Comparison of ENCODE assay signal across 15 cellular contexts in the genomic region with DNA sequence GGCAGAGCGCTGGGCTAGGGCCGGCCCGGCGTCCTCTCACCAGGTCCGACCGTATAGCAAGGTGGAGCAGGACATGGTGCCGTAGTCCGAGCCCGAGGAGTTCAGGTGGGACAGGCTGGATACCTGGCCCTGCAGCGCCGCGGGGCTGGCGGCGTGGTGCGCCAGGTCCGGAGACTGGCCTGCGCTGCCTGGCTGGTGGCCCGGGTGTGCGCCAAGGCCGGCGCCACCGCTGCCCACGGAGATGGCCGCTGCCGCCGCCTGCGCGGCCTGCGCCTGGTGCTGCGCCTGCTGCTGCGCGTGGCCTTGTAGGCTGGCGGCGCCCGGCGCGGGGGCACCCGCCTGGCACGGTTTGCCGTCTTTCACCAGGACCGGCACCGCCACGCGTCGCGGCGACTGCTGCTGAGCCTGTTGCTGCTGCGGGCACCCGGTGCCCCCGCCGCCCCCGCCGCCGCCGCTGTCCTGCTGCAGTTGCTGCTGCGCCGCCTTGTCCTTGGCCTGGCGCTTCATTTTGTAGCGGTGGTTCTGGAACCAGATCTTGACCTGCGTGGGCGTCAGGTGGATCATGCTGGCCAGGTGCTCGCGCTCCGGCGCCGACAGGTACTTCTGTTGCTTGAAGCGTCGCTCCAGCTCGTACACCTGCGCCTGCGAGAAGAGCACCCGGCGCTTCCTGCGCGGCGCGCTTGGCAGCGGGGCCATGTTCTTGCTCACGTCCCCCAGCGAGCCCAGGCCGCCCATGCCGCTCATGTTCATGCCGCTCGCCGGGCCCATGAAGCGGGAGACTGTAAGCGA. TPM values are rescaled to one million over a fixed set of nuclear protein-coding genes. Genes with fewer than 3 reads are reported as not detected.
DNase-seq lines count a peak whose midpoint lies in the region; ATAC-seq, FAIRE-seq and TF ChIP-seq lines count a peak whose summit lies in the region.
"Had no signal": no experiment of that assay in that cellular context is flagged by ENCODE, and none has a peak within 500 bp of the region (broad histone marks: within the 10 kb centered on the region; RNA-seq: fewer than 3 reads in every experiment).

No MANE protein-coding gene starts in this region.

- TF ChIP-seq POLR2A in GM12892 (IDR thresholded peaks at IDR 0.05; ENCODE audit: low read depth, low read length), result no peak

- ATAC-seq in HG03565 (IDR thresholded peaks at IDR 0.05; ENCODE audit: unreplicated experiment), result no peak
- ATAC-seq: foreskin keratinocyte; stimulated activated naive CD8-positive, alpha-beta T cell treated with anti-CD3 and anti-CD28 coated beads, Interleukin-15, amount 100 ng/mL, for 72 hours had no signal

- no peak overlapping the region for H3K9ac ChIP-seq in neural progenitor cell

- no peaks in the 10 kb centered on the region for H3K79me2 ChIP-seq in neural progenitor cell (ENCODE audit: low read depth)

- H3K36me3 Mint-ChIP-seq in neural progenitor cell, result no peaks in the 10 kb centered on the region

- no peak overlapping the region for H3K4me2 ChIP-seq in neural progenitor cell

- H3K9me3 Mint-ChIP-seq in neural progenitor cell, result peaks cover 4% of the 10 kb centered on the region

- no peaks in the 10 kb centered on the region for H3K9me3 ChIP-seq in neural progenitor cell (ENCODE audit: low read depth)

- no peak overlapping the region for H3K27ac Mint-ChIP-seq in neural progenitor cell

- in situ Hi-C loops in GM13977 (cut with MboI; ENCODE audit: low pct_unique_long_range_greater_than_20kb, low sequenced_read_pairs, unreplicated experiment), result loop anchor here (10.0 to 25.0 kb wide), 3 partner anchors 67 to 1070 kb away; partner anchors contain the start of genes FOXA1, NKX2-8 and TTC6

- no peak overlapping the region for H2AFZ ChIP-seq in neural progenitor cell (replicated peaks)

- peak overlapping the region; percentile 52 for H3K4me3 ChIP-seq in bronchial epithelial cell (ENCODE audit: low read depth, low read length)
- H3K4me3 ChIP-seq in neural progenitor cell, result no peak overlapping the region

- FAIRE-seq in bronchial epithelial cell (lab: Jason Lieb, UNC), result no peak
- no peak for FAIRE-seq in GM12892 (lab: Jason Lieb, UNC)
- FAIRE-seq: keratinocyte had no signal

- H4K20me1 ChIP-seq in neural progenitor cell (ENCODE audit: low read depth), result peaks cover 98% of the 10 kb centered on the region

- peaks cover 11% of the 10 kb centered on the region for H3K4me1 Mint-ChIP-seq in neural progenitor cell

- peak; percentile 46 for DNase-seq in D341Med (ENCODE audit: low spot score)
- DNase-seq in GM13977 (ENCODE audit: low spot score), result peak; percentile 35
- no peak for DNase-seq in bronchial epithelial cell (ENCODE audit: low read depth)
- peak; percentile 60 for DNase-seq in neural progenitor cell (ENCODE audit: low spot score)
- no peak for DNase-seq in GM12892 (ENCODE audit: insufficient read length)
- no peak for DNase-seq in activated CD4-positive, alpha-beta T cell treated with anti-CD3 and anti-CD28 coated beads, Interleukin-2, amount 50 U/mL, for 1 hour
- DNase-seq: activated CD4-positive, alpha-beta T cell treated with anti-CD3 and anti-CD28 coated beads, Interleukin-2, amount 50 U/mL, for 4 hours; effector CD8-positive, alpha-beta T cell; foreskin keratinocyte; KG1; NCI-H2081; stimulated activated naive CD8-positive, alpha-beta T cell treated with anti-CD3 and anti-CD28 coated beads, Interleukin-15, amount 100 ng/mL, for 72 hours had no signal

- H3K4me3 Mint-ChIP-seq in neural progenitor cell, result no peak overlapping the region
- H3K4me3 Mint-ChIP-seq: stimulated activated naive CD8-positive, alpha-beta T cell treated with anti-CD3 and anti-CD28 coated beads, Interleukin-15, amount 100 ng/mL, for 72 hours had no signal

- H3K36me3 ChIP-seq in bronchial epithelial cell (ENCODE audit: control insufficient read depth, insufficient read depth, low read length) (no peaks in the 10 kb centered on the region), neural progenitor cell (no peaks in the 10 kb centered on the region)

- H3F3A ChIP-seq in neural progenitor cell (ENCODE audit: low read depth), result peaks cover 46% of the 10 kb centered on the region

- peaks cover 28% of the 10 kb centered on the region for H3K4me1 ChIP-seq in neural progenitor cell
- H3K4me1 ChIP-seq: foreskin keratinocyte had no signal

- no peak for TF ChIP-seq CTCF in GM13977 (IDR thresholded peaks at IDR 0.05; ENCODE audit: extremely low read depth, insufficient read depth, missing control alignments)
- no peak for TF ChIP-seq CTCF in bronchial epithelial cell (IDR thresholded peaks at IDR 0.05; ENCODE audit: insufficient read depth, low read length, severe bottlenecking)
- TF ChIP-seq CTCF in neural progenitor cell (IDR thresholded peaks at IDR 0.05), result no peak

- peaks cover 84% of the 10 kb centered on the region for H3K27me3 Mint-ChIP-seq in neural progenitor cell (ENCODE audit: insufficient read depth, low read depth)

- no peak overlapping the region for H3K27ac ChIP-seq in neural progenitor cell
- H3K27ac ChIP-seq: foreskin keratinocyte had no signal

- H3K27me3 ChIP-seq in bronchial epithelial cell (ENCODE audit: control insufficient read depth, insufficient read depth, low read length) (peaks cover 43% of the 10 kb centered on the region), neural progenitor cell (peaks cover 100% of the 10 kb centered on the region)

RNA-seq across cellular contexts. Expression of gene NKX2-1, which starts 2.6 kb away (rescaled TPM):
- total RNA-seq in bronchial epithelial cell, result 4.1 and 6.6 TPM in 2 replicates
- total RNA-seq in neural progenitor cell (ENCODE audit: low replicate concordance), result not detected in 2 replicates
- not detected for polyA plus RNA-seq in GM12892 (2012; ENCODE audit: missing spikeins)
- total RNA-seq: foreskin keratinocyte, myocyte had no signal
- polyA plus RNA-seq: foreskin keratinocyte, keratinocyte had no signal

Comparison
In these comparisons a context has a peak if more than half of its experiments do, and no peak if none do; other contexts are left out.
1. DNase-seq: peak in D341Med (single experiment), GM13977 (single experiment) and neural progenitor cell (single experiment); none in bronchial epithelial cell (single experiment), GM12892 (single experiment) and activated CD4-positive, alpha-beta T cell treated with anti-CD3 and anti-CD28 coated beads, Interleukin-2, amount 50 U/mL, for 1 hour (single experiment).